In genomic region chr15:39494462-39494861, GRCh38 we compare ENCODE assay signal across 21 cellular contexts.
DNase-seq lines count a peak whose midpoint lies in the region; ATAC-seq and TF ChIP-seq lines count a peak whose summit lies in the region.
"Had no signal": no experiment of that assay in that cellular context is flagged by ENCODE, and none has a peak within 500 bp of the region (broad histone marks: within the 10 kb centered on the region; RNA-seq: fewer than 3 reads in every experiment).

No MANE protein-coding gene starts in this region.

- TF ChIP-seq EP300 in suprapubic skin (IDR thresholded peaks at IDR 0.05) = no peak

- no peak overlapping the region for H3K4me3 ChIP-seq in GM12865 (ENCODE audit: low read depth, low read length)
- no peak overlapping the region for H3K4me3 ChIP-seq in naive thymus-derived CD4-positive, alpha-beta T cell (ENCODE audit: low read length)
- no peak overlapping the region for H3K4me3 ChIP-seq in suprapubic skin
- H3K4me3 ChIP-seq: MG63 had no signal

- CTCF ChIA-PET in naive thymus-derived CD4-positive, alpha-beta T cell (lab: Charles Lee) = no interaction called here

- peak; percentile 57 for ATAC-seq in GM18519 (IDR thresholded peaks at IDR 0.05; ENCODE audit: low FRiP score, unreplicated experiment)
- ATAC-seq in naive thymus-derived CD4-positive, alpha-beta T cell = peak; percentile 29
- ATAC-seq in GM19035 (IDR thresholded peaks at IDR 0.05; ENCODE audit: unreplicated experiment) = no peak
- no peak for ATAC-seq in HG03469 (IDR thresholded peaks at IDR 0.05; ENCODE audit: unreplicated experiment)
- ATAC-seq: Panc1 had no signal

- H3K27me3 ChIP-seq in naive thymus-derived CD4-positive, alpha-beta T cell (ENCODE audit: control insufficient read depth in 2 of 2, insufficient read depth in 2 of 2, low read length in 2 of 2) = no peaks in the 10 kb centered on the region
- H3K27me3 ChIP-seq in suprapubic skin = no peaks in the 10 kb centered on the region
- H3K27me3 ChIP-seq: MG63 had no signal

- H3K9me3 Mint-ChIP-seq in naive thymus-derived CD4-positive, alpha-beta T cell = peaks cover 0 to 2% (median 0%) of the 10 kb centered on the region in 11 donors

- peaks cover 14 to 42% (median 19%) of the 10 kb centered on the region in 5 donors for H3K27me3 Mint-ChIP-seq in naive thymus-derived CD4-positive, alpha-beta T cell

- no peaks in the 10 kb centered on the region for H3K9me3 ChIP-seq in naive thymus-derived CD4-positive, alpha-beta T cell (ENCODE audit: control insufficient read depth in 2 of 3, low read length in 3 of 3)
- H3K9me3 ChIP-seq in suprapubic skin = no peaks in the 10 kb centered on the region
- H3K9me3 ChIP-seq: BE2C, MG63, SK-N-SH had no signal

- no peak for TF ChIP-seq POLR2A in suprapubic skin (IDR thresholded peaks at IDR 0.05)

- H3K27ac ChIP-seq in naive thymus-derived CD4-positive, alpha-beta T cell (ENCODE audit: low read depth, low read length) = no peak overlapping the region
- no peak overlapping the region for H3K27ac ChIP-seq in suprapubic skin

- no peaks in the 10 kb centered on the region for H3K36me3 ChIP-seq in naive thymus-derived CD4-positive, alpha-beta T cell (ENCODE audit: control insufficient read depth in 2 of 3, insufficient read depth in 3 of 3, low read length in 3 of 3)
- H3K36me3 ChIP-seq in suprapubic skin = no peaks in the 10 kb centered on the region
- H3K36me3 ChIP-seq: BE2C, MG63 had no signal

- no peaks in the 10 kb centered on the region for H3K36me3 Mint-ChIP-seq in naive thymus-derived CD4-positive, alpha-beta T cell

- no peak overlapping the region for H3K4me3 Mint-ChIP-seq in naive thymus-derived CD4-positive, alpha-beta T cell
- H3K4me3 Mint-ChIP-seq: IgD-negative memory B cell had no signal

- H3K4me1 Mint-ChIP-seq in naive thymus-derived CD4-positive, alpha-beta T cell = peaks cover 0 to 7% (median 3%) of the 10 kb centered on the region in 7 donors
- H3K4me1 Mint-ChIP-seq: IgD-negative memory B cell had no signal

- TF ChIP-seq CTCF in GM12865 (IDR thresholded peaks at IDR 0.05; ENCODE audit: insufficient read depth, low read depth, low read length, missing control alignments) = no peak
- TF ChIP-seq CTCF in suprapubic skin (IDR thresholded peaks at IDR 0.05) = no peak

- no peaks in the 10 kb centered on the region for H3K4me1 ChIP-seq in naive thymus-derived CD4-positive, alpha-beta T cell (ENCODE audit: control insufficient read depth in 2 of 2, insufficient read depth in 2 of 2, low read length in 2 of 2)
- peaks cover 36% of the 10 kb centered on the region for H3K4me1 ChIP-seq in suprapubic skin
- H3K4me1 ChIP-seq: BE2C had no signal

- intact Hi-C loops in naive thymus-derived CD4-positive, alpha-beta T cell (cut with micrococcal nuclease) = no loop called here

- POLR2A ChIA-PET in naive thymus-derived CD4-positive, alpha-beta T cell (lab: Charles Lee) = no interaction called here

- peak; percentile 53 for DNase-seq in GM12865 (ENCODE audit: low read depth)
- peak; percentile 66 for DNase-seq in MV-4-11 (lab: John Stamatoyannopoulos, UW)
- no peak for DNase-seq in naive thymus-derived CD4-positive, alpha-beta T cell
- DNase-seq in suprapubic skin (ENCODE audit: low spot score in 2 of 2) = no peak
- DNase-seq: BE2C, EL, GF-D8, Kasumi-1, MG63, NCI-H1048, NCI-H1417 treated with DMSO at 0.1 percent for 48 hours, NCI-H187, NCI-H446, NCI-H526 treated with DMSO at 0.1 percent for 48 hours, SIG-M5, SK-N-SH had no signal

- WGBS in suprapubic skin = 88% methylated on average over 2 of the region's 2 CpGs

- H3K27ac Mint-ChIP-seq in naive thymus-derived CD4-positive, alpha-beta T cell = no peak overlapping the region
- H3K27ac Mint-ChIP-seq: IgD-negative memory B cell had no signal

Comparison
In these comparisons a context has a peak if more than half of its experiments do, and no peak if none do; other contexts are left out.
1. DNase-seq: peak in GM12865 (single experiment) and MV-4-11 (single experiment); none in naive thymus-derived CD4-positive, alpha-beta T cell (0 of 9) and suprapubic skin (0 of 2).
2. ATAC-seq: peak in GM18519 (single experiment) and naive thymus-derived CD4-positive, alpha-beta T cell (single experiment); none in GM19035 (single experiment) and HG03469 (single experiment).